Comparison of ENCODE assay signal across 23 cellular contexts in genomic region chr15:94154255-94154654, GRCh38.
DNase-seq lines count a peak whose midpoint lies in the region; ATAC-seq and TF ChIP-seq lines count a peak whose summit lies in the region.
"Had no signal": no experiment of that assay in that cellular context is flagged by ENCODE, and none has a peak within 500 bp of the region (broad histone marks: within the 10 kb centered on the region; RNA-seq: fewer than 3 reads in every experiment).

No MANE protein-coding gene starts in this region.

- no peak overlapping the region for H2AFZ ChIP-seq in Loucy (ENCODE audit: low read length)

- TF ChIP-seq CTCF in AG10803 (conservative IDR thresholded peaks at IDR 0.05; ENCODE audit: low read length) (0 out of 2 replicates have a peak, but pooled peaks have one; percentile 5), GM12872 (IDR thresholded peaks at IDR 0.05; ENCODE audit: insufficient read depth, low read depth, low read length) (peak; percentile 34; the same call in 1 of the 3 replicates), Loucy (conservative IDR thresholded peaks at IDR 0.05; ENCODE audit: low read length) (peak; percentile 44), fibroblast of villous mesenchyme (IDR thresholded peaks at IDR 0.05; ENCODE audit: insufficient read depth, low read depth, low read length) (peak; percentile 16)

- H3K27me3 ChIP-seq in Loucy (ENCODE audit: insufficient read depth, low read length, poor library complexity, severe bottlenecking): no peaks in the 10 kb centered on the region
- H3K27me3 ChIP-seq: MG63 had no signal

- no peaks in the 10 kb centered on the region for H3K4me1 ChIP-seq in Loucy (ENCODE audit: insufficient read depth, low read length, poor library complexity, severe bottlenecking)
- H3K4me1 ChIP-seq: Caco-2 had no signal

- no peaks in the 10 kb centered on the region for H4K20me1 ChIP-seq in Loucy (ENCODE audit: insufficient read depth, low read length, poor library complexity, severe bottlenecking)

- H3K4me3 ChIP-seq in AG10803 (ENCODE audit: low read length) (no peak overlapping the region), Loucy (ENCODE audit: low read length, poor library complexity, severe bottlenecking) (no peak overlapping the region), fibroblast of villous mesenchyme (ENCODE audit: low read depth, low read length) (no peak overlapping the region)
- H3K4me3 ChIP-seq: MG63 had no signal

- no peaks in the 10 kb centered on the region for H3K79me2 ChIP-seq in Loucy (ENCODE audit: insufficient read depth, low read length)

- H3K9me3 ChIP-seq in Loucy (ENCODE audit: insufficient read depth, low read depth, low read length): no peaks in the 10 kb centered on the region
- H3K9me3 ChIP-seq: Caco-2 had no signal

- no peaks in the 10 kb centered on the region for H3K36me3 ChIP-seq in Loucy (ENCODE audit: insufficient read depth, low read length)
- H3K36me3 ChIP-seq: MG63 had no signal

- no peaks in the 10 kb centered on the region for H3K9me2 ChIP-seq in Loucy (replicated peaks; ENCODE audit: low read depth, low read length)

- no peaks in the 10 kb centered on the region for H3F3A ChIP-seq in Loucy (ENCODE audit: low read depth)

- no peak overlapping the region for H3K9ac ChIP-seq in Loucy (ENCODE audit: low read depth, low read length, poor library complexity, severe bottlenecking)

- ATAC-seq in GM19467 (IDR thresholded peaks at IDR 0.05; ENCODE audit: unreplicated experiment): no peak
- ATAC-seq: HepG2, T-helper 17 cell had no signal

- DNase-seq in AG10803 (ENCODE audit: low read depth) (no peak), fibroblast of villous mesenchyme (ENCODE audit: low read depth) (no peak), NCI-H1436 (lab: John Stamatoyannopoulos, UW) (no peak), germinal center (ENCODE audit: low spot score) (no peak), COR-L47 (lab: John Stamatoyannopoulos, UW) (no peak)
- DNase-seq: C1 segment of cervical spinal cord, Caco-2, DMS153, EL, GOT3, KG1, MG63, NCI-H1105, NCI-H1694 treated with DMSO at 0.1 percent for 48 hours, NCI-H2107, NCI-H226, NCI-H524 treated with DMSO at 0.1 percent for 48 hours, SIG-M5, T-helper 17 cell had no signal

- no peak overlapping the region for H3K4me2 ChIP-seq in Loucy (ENCODE audit: low read depth, low read length, poor library complexity, severe bottlenecking)
